Comparison of ENCODE assay signal across 20 cellular contexts in the genomic region with DNA sequence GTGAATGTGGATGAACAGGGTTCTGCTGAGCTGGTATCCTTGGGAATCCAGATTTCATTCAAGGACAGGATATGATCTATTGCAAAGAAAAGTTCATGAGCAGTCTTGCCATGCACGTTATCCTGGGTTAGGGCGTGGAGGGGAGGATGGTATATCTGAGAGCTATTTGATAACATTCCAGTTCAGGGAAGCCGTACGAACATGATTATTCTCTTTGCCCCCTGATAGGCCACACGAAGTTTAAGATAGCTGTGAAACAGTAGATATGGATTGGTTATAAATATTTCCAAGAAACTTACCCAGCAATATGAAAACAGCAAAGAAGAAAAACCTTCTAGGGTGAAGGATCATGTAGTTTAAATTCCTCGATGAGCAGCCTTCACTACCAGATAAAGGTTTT.
DNase-seq lines count a peak whose midpoint lies in the region; FAIRE-seq and TF ChIP-seq lines count a peak whose summit lies in the region.
"Had no signal": no experiment of that assay in that cellular context is flagged by ENCODE, and none has a peak within 500 bp of the region (broad histone marks: within the 10 kb centered on the region; RNA-seq: fewer than 3 reads in every experiment).

No MANE protein-coding gene starts in this region.

- no peak overlapping the region for H3K4me2 ChIP-seq in H9 (ENCODE audit: insufficient read depth, insufficient read length, low read length)
- peak overlapping the region; percentile 57 for H3K4me2 ChIP-seq in keratinocyte (ENCODE audit: control insufficient read depth, extremely low read depth, insufficient read depth, low read depth, low read length)
- H3K4me2 ChIP-seq: BLaER1 treated with 17β-estradiol and CSF1 and Interleukin-3, amounts not matched to agents 10 nM and 100 nM had no signal

- FAIRE-seq in bronchial epithelial cell (lab: Jason Lieb, UNC): no peak
- FAIRE-seq in keratinocyte (lab: Jason Lieb, UNC): peak; percentile 68
- FAIRE-seq: GM19239, HepG2, HTR-8/SVneo had no signal

- H3K79me1 ChIP-seq in H9 (ENCODE audit: insufficient read depth, low read depth, low read length, poor library complexity, severe bottlenecking): no peaks in the 10 kb centered on the region

- no peak overlapping the region for H3K56ac ChIP-seq in H9 (ENCODE audit: insufficient read length, low read depth, low read length)

- H3K4me1 Mint-ChIP-seq in H9: peaks cover 3 to 12% of the 10 kb centered on the region in 2 experiments; a peak in 3 of 4 replicates
- H3K4me1 Mint-ChIP-seq: B cell, IgD-negative memory B cell had no signal

- no peak overlapping the region for H4K8ac ChIP-seq in H9 (replicated peaks; ENCODE audit: insufficient read length, low read depth, low read length)

- H3K27ac ChIP-seq in H9 (ENCODE audit: insufficient read length, low read depth, low read length) (no peak overlapping the region), keratinocyte (ENCODE audit: control insufficient read depth, insufficient read depth, low read length) (no peak overlapping the region)
- H3K27ac ChIP-seq: BLaER1 treated with 17β-estradiol and CSF1 and Interleukin-3, amounts not matched to agents 10 nM and 100 nM; GM23248 had no signal

- H4K20me1 ChIP-seq in H9 (ENCODE audit: control insufficient read depth, insufficient read depth, insufficient read length) (no peaks in the 10 kb centered on the region), keratinocyte (ENCODE audit: control insufficient read depth, extremely low read depth, insufficient read depth, low read length) (no peaks in the 10 kb centered on the region)
- H4K20me1 ChIP-seq: BLaER1 treated with 17β-estradiol and CSF1 and Interleukin-3, amounts not matched to agents 10 nM and 100 nM had no signal

- H2BK120ac ChIP-seq in H9 (ENCODE audit: low read depth, low read length, poor library complexity, severe bottlenecking): no peak overlapping the region

- H3K9me3 Mint-ChIP-seq in H9: no peaks in the 10 kb centered on the region
- H3K9me3 Mint-ChIP-seq: CD8-positive, alpha-beta T cell; IgD-negative memory B cell had no signal

- no peak overlapping the region for H2BK5ac ChIP-seq in H9 (ENCODE audit: insufficient read length, low read length)

- no peaks in the 10 kb centered on the region; a peak in 1 of 7 replicates for H3K36me3 Mint-ChIP-seq in H9 (ENCODE audit: insufficient read depth in 1 of 3, low read depth in 3 of 3)
- H3K36me3 Mint-ChIP-seq: CD8-positive, alpha-beta T cell; IgD-negative memory B cell had no signal

- no peak overlapping the region for H3K4ac ChIP-seq in H9 (ENCODE audit: low read depth, low read length)

- H3K4me1 ChIP-seq in H9 (ENCODE audit: insufficient read depth, low read length): no peaks in the 10 kb centered on the region
- peaks cover 23% of the 10 kb centered on the region for H3K4me1 ChIP-seq in keratinocyte (ENCODE audit: control insufficient read depth, extremely low read depth, insufficient read depth, low read length)
- H3K4me1 ChIP-seq: BLaER1 treated with 17β-estradiol and CSF1 and Interleukin-3, amounts not matched to agents 10 nM and 100 nM had no signal

- TF ChIP-seq CTCF in H9 (conservative IDR thresholded peaks at IDR 0.05) (no peak), bronchial epithelial cell (IDR thresholded peaks at IDR 0.05; ENCODE audit: insufficient read depth, low read length, severe bottlenecking) (no peak), keratinocyte (optimal IDR thresholded peaks at IDR 0.05 in 1 of 3, IDR thresholded peaks at IDR 0.05 in 1 of 3, conservative IDR thresholded peaks at IDR 0.05 in 1 of 3; ENCODE audit: extremely low read depth in 1 of 3, insufficient read depth in 2 of 3, low read length in 3 of 3) (no peak), GM20000 (IDR thresholded peaks at IDR 0.05; ENCODE audit: extremely low read depth, missing control alignments) (no peak)

- H4K5ac ChIP-seq in H9 (ENCODE audit: insufficient read length, low read depth, low read length): peak overlapping the region; percentile 41

- H2BK15ac ChIP-seq in H9 (ENCODE audit: low read depth, low read length): no peak overlapping the region

- H3K4me3 Mint-ChIP-seq in H9: no peak overlapping the region
- H3K4me3 Mint-ChIP-seq: B cell; CD8-positive, alpha-beta T cell; IgD-negative memory B cell had no signal

- no peak overlapping the region for H3K23ac ChIP-seq in H9 (ENCODE audit: insufficient read length, low read depth, low read length)

- H3K4me3 ChIP-seq in bronchial epithelial cell (ENCODE audit: low read depth, low read length): no peak overlapping the region
- no peak overlapping the region for H3K4me3 ChIP-seq in keratinocyte (ENCODE audit: control insufficient read depth in 2 of 3, extremely low read depth in 1 of 3, insufficient read depth in 2 of 3, low read depth in 1 of 3, low read length in 3 of 3)
- H3K4me3 ChIP-seq: BLaER1 treated with 17β-estradiol and CSF1 and Interleukin-3, amounts not matched to agents 10 nM and 100 nM; GM23248 had no signal

- dilution Hi-C loops in keratinocyte (cut with MboI; ENCODE audit: extremely low pct_ligation_motif_present, low sequenced_read_pairs): no loop called here

- H2BK20ac ChIP-seq in H9 (ENCODE audit: low read depth, low read length, poor library complexity, severe bottlenecking): no peak overlapping the region

- no peaks in the 10 kb centered on the region for H3K9me1 ChIP-seq in keratinocyte (ENCODE audit: control insufficient read depth, extremely low read depth, insufficient read depth, low read length)

- H3K23me2 ChIP-seq in H9 (ENCODE audit: insufficient read length, low read depth, low read length, poor library complexity, severe bottlenecking): no peaks in the 10 kb centered on the region

- no CpG with 5 or more reads among the region's 6 CpGs for WGBS in H9 (ENCODE audit: extremely low coverage, insufficient read length, low lambda C conversion rate)

- H3K18ac ChIP-seq in H9 (ENCODE audit: insufficient read length, low read depth, low read length): no peak overlapping the region

- H3K36me3 ChIP-seq in bronchial epithelial cell (ENCODE audit: control insufficient read depth, insufficient read depth, low read length) (no peaks in the 10 kb centered on the region), keratinocyte (ENCODE audit: control insufficient read depth in 2 of 2, extremely low read depth in 1 of 2, insufficient read depth in 2 of 2, low read length in 2 of 2) (no peaks in the 10 kb centered on the region)
- H3K36me3 ChIP-seq: BLaER1 treated with 17β-estradiol and CSF1 and Interleukin-3, amounts not matched to agents 10 nM and 100 nM had no signal

- no peak overlapping the region for H2AFZ ChIP-seq in H9 (ENCODE audit: low read length)
- peak overlapping the region; percentile 68 for H2AFZ ChIP-seq in keratinocyte (ENCODE audit: control insufficient read depth, low read length)
- H2AFZ ChIP-seq: GM23248 had no signal

- DNase-seq in H9: no peak
- peak; percentile 40 for DNase-seq in OCI-M1 (lab: John Stamatoyannopoulos, UW)
- peak; percentile 36 for DNase-seq in bronchial epithelial cell (ENCODE audit: low read depth)
- DNase-seq in keratinocyte (ENCODE audit: low read depth, low spot score): no peak
- no peak for DNase-seq in NCI-H1105 (lab: John Stamatoyannopoulos, UW)
- DNase-seq in GM20000 (ENCODE audit: low spot score): no peak
- DNase-seq in HK-2 (ENCODE audit: unreplicated experiment): no peak
- DNase-seq: 8988T; Calu3; CD8-positive, alpha-beta T cell; DMS79 treated with DMSO at 0.1 percent for 48 hours; GF-D8; GM23248; HCEC 1CT had no signal

- H4K91ac ChIP-seq in H9 (ENCODE audit: insufficient read length, low read depth, low read length): no peak overlapping the region

- H3T11ph ChIP-seq in H9 (ENCODE audit: low read length): no peak overlapping the region

- no peak overlapping the region for H3K14ac ChIP-seq in H9 (ENCODE audit: insufficient read depth, low read length)

- no peak overlapping the region for H2BK12ac ChIP-seq in H9 (ENCODE audit: insufficient read length, low read depth, low read length)

- no peak overlapping the region for H3K9ac ChIP-seq in H9 (ENCODE audit: extremely low read depth, insufficient read length, low read length)
- H3K9ac ChIP-seq in keratinocyte (ENCODE audit: control insufficient read depth, extremely low read depth, insufficient read depth, low read length): no peak overlapping the region
- H3K9ac ChIP-seq: BLaER1 treated with 17β-estradiol and CSF1 and Interleukin-3, amounts not matched to agents 10 nM and 100 nM; GM23248 had no signal

- H3K79me2 ChIP-seq in H9 (ENCODE audit: insufficient read depth, low read length) (no peaks in the 10 kb centered on the region), keratinocyte (ENCODE audit: control insufficient read depth, insufficient read depth, low read length) (no peaks in the 10 kb centered on the region)

- no peak overlapping the region for H3K27ac Mint-ChIP-seq in H9
- H3K27ac Mint-ChIP-seq: B cell; CD8-positive, alpha-beta T cell; IgD-negative memory B cell had no signal

- H3K27me3 ChIP-seq in H9 (ENCODE audit: insufficient read depth, low read length) (no peaks in the 10 kb centered on the region), bronchial epithelial cell (ENCODE audit: control insufficient read depth, insufficient read depth, low read length) (no peaks in the 10 kb centered on the region), keratinocyte (ENCODE audit: control insufficient read depth, extremely low read depth, insufficient read depth, low read length) (no peaks in the 10 kb centered on the region)
- H3K27me3 ChIP-seq: BLaER1 treated with 17β-estradiol and CSF1 and Interleukin-3, amounts not matched to agents 10 nM and 100 nM had no signal

- H3K27me3 Mint-ChIP-seq in H9 (ENCODE audit: low read depth): no peaks in the 10 kb centered on the region
- H3K27me3 Mint-ChIP-seq: IgD-negative memory B cell had no signal

- no peak overlapping the region for H2AK5ac ChIP-seq in H9 (ENCODE audit: insufficient read length, low read length)

- H3K9me3 ChIP-seq in H9 (ENCODE audit: control insufficient read depth, low read depth, low read length): no peaks in the 10 kb centered on the region
- H3K9me3 ChIP-seq in keratinocyte (ENCODE audit: control insufficient read depth, low read depth, low read length): no peaks in the 10 kb centered on the region
- H3K9me3 ChIP-seq: BLaER1 treated with 17β-estradiol and CSF1 and Interleukin-3, amounts not matched to agents 10 nM and 100 nM had no signal

Comparison
In these comparisons a context has a peak if more than half of its experiments do, and no peak if none do; other contexts are left out.
1. DNase-seq: peak in OCI-M1 (single experiment) and bronchial epithelial cell (single experiment); none in H9 (single experiment), keratinocyte (single experiment), NCI-H1105 (single experiment), GM20000 (single experiment) and HK-2 (single experiment).